In genomic region chr1:113219377-113219776, GRCh38 we compare ENCODE assay signal across 12 cellular contexts.
DNase-seq lines count a peak whose midpoint lies in the region; ATAC-seq and TF ChIP-seq lines count a peak whose summit lies in the region.
"Had no signal": no experiment of that assay in that cellular context is flagged by ENCODE, and none has a peak within 500 bp of the region (broad histone marks: within the 10 kb centered on the region; RNA-seq: fewer than 3 reads in every experiment).

No MANE protein-coding gene starts in this region.

- no peak overlapping the region for H2AFZ ChIP-seq in trophoblast cell (ENCODE audit: insufficient read depth, low read length, poor library complexity)

- H3K9ac ChIP-seq in trophoblast cell (ENCODE audit: low read length): no peak overlapping the region

- H3K27ac ChIP-seq in trophoblast cell (ENCODE audit: low read depth, low read length) (no peak overlapping the region), sigmoid colon (no peak overlapping the region)

- no peak overlapping the region for H3K4me3 ChIP-seq in MG63
- H3K4me3 ChIP-seq in trophoblast cell (ENCODE audit: low read depth, low read length): no peak overlapping the region
- H3K4me3 ChIP-seq in sigmoid colon: no peak overlapping the region

- TF ChIP-seq EP300 in sigmoid colon (IDR thresholded peaks at IDR 0.05): no peak

- TF ChIP-seq CTCF in sigmoid colon (IDR thresholded peaks at IDR 0.05): no peak

- peak overlapping the region; percentile 13 for H4K8ac ChIP-seq in trophoblast cell (ENCODE audit: low read depth, low read length)

- intact Hi-C loops in sigmoid colon (cut with DNase I): no loop called here

- H3K9me3 ChIP-seq in MG63 (no peaks in the 10 kb centered on the region), trophoblast cell (ENCODE audit: insufficient read depth, low read depth, low read length) (peaks cover 5% of the 10 kb centered on the region), sigmoid colon (no peaks in the 10 kb centered on the region)

- H2BK12ac ChIP-seq in trophoblast cell (ENCODE audit: low read length): peak overlapping the region; percentile 88

- peaks cover 19 to 23% of the 10 kb centered on the region in 2 experiments for H3K4me1 ChIP-seq in trophoblast cell (ENCODE audit: control insufficient read depth in 1 of 2, insufficient read depth in 2 of 2, low read length in 2 of 2)
- no peaks in the 10 kb centered on the region for H3K4me1 ChIP-seq in sigmoid colon

- H3K79me2 ChIP-seq in trophoblast cell (ENCODE audit: control insufficient read depth, insufficient read depth, low read length, poor library complexity): peaks cover 5% of the 10 kb centered on the region

- no peak for TF ChIP-seq POLR2A in sigmoid colon (IDR thresholded peaks at IDR 0.05)

- no peak overlapping the region for H2BK5ac ChIP-seq in trophoblast cell (ENCODE audit: low read depth, low read length, poor library complexity)

- peak overlapping the region; percentile 92 for H2AK5ac ChIP-seq in trophoblast cell (ENCODE audit: low read length)

- no CpG with 5 or more reads among the region's 2 CpGs for WGBS in trophoblast cell (ENCODE audit: extremely low coverage, insufficient coverage, insufficient read length)
- 55 to 69% methylated on average over 2 of the region's 2 CpGs for WGBS in sigmoid colon, 2 donors

- H3K14ac ChIP-seq in trophoblast cell (ENCODE audit: low read length): peak overlapping the region; percentile 68

- H3K4ac ChIP-seq in trophoblast cell (ENCODE audit: low read depth, low read length): peak overlapping the region; percentile 65

- peak; percentile 35 for DNase-seq in NCI-H82 (lab: John Stamatoyannopoulos, UW)
- no peak for DNase-seq in NCI-H82 treated with DMSO at 0.1 percent for 48 hours (lab: John Stamatoyannopoulos, UW; ENCODE audit: unreplicated experiment)
- DNase-seq in MG63: peak; percentile 9
- DNase-seq in dermis blood vessel endothelial cell: peak; percentile 6
- no peak for DNase-seq in trophoblast cell
- no peak for DNase-seq in sigmoid colon
- DNase-seq in hypothalamus (lab: John Stamatoyannopoulos, UW): no peak
- DNase-seq: activated CD4-positive, CD25-positive, alpha-beta regulatory T cell treated with anti-CD3 and anti-CD28 coated beads, Interleukin-2, amount 50 U/mL, for 72 hours; activated naive CD4-positive, alpha-beta T cell treated with anti-CD3 and anti-CD28 coated beads for 36 hours; NCI-H187; stimulated activated naive CD8-positive, alpha-beta T cell treated with anti-CD3 and anti-CD28 coated beads, Interleukin-15, amount 100 ng/mL, for 72 hours had no signal

- peak overlapping the region; percentile 83 for H4K91ac ChIP-seq in trophoblast cell (ENCODE audit: low read depth, low read length)

- H3K18ac ChIP-seq in trophoblast cell (ENCODE audit: low read length): peak overlapping the region; percentile 43

- H3K27me3 ChIP-seq in MG63: no peaks in the 10 kb centered on the region
- no peaks in the 10 kb centered on the region for H3K27me3 ChIP-seq in trophoblast cell (ENCODE audit: insufficient read depth, low read length)
- no peaks in the 10 kb centered on the region for H3K27me3 ChIP-seq in sigmoid colon

- ATAC-seq in GM19463 (IDR thresholded peaks at IDR 0.05; ENCODE audit: unreplicated experiment): no peak
- ATAC-seq: stimulated activated naive CD8-positive, alpha-beta T cell treated with anti-CD3 and anti-CD28 coated beads, Interleukin-15, amount 100 ng/mL, for 72 hours had no signal

- H4K12ac ChIP-seq in trophoblast cell (ENCODE audit: low read depth, low read length): no peak overlapping the region

- H3K36me3 ChIP-seq in MG63: no peaks in the 10 kb centered on the region
- peaks cover 0 to 6% of the 10 kb centered on the region in 2 experiments for H3K36me3 ChIP-seq in trophoblast cell (ENCODE audit: control insufficient read depth in 1 of 2, insufficient read depth in 2 of 2, low read length in 2 of 2)
- no peaks in the 10 kb centered on the region for H3K36me3 ChIP-seq in sigmoid colon

- peak overlapping the region; percentile 56 for H2BK120ac ChIP-seq in trophoblast cell (ENCODE audit: insufficient read depth, low read length, poor library complexity)

- H3K23ac ChIP-seq in trophoblast cell (ENCODE audit: low read length): no peak overlapping the region

- no peak overlapping the region for H3K4me2 ChIP-seq in trophoblast cell (ENCODE audit: low read length)

- peaks cover 30% of the 10 kb centered on the region for H3K79me1 ChIP-seq in trophoblast cell (ENCODE audit: low read length)

Comparison
In these comparisons a context has a peak if more than half of its experiments do, and no peak if none do; other contexts are left out.
1. DNase-seq: peak in NCI-H82 (single experiment), MG63 (single experiment) and dermis blood vessel endothelial cell (single experiment); none in NCI-H82 treated with DMSO at 0.1 percent for 48 hours (single experiment), trophoblast cell (0 of 2), sigmoid colon (single experiment) and hypothalamus (0 of 51).